1 cellular context compared by ENCODE assay signal in the genomic region with DNA sequence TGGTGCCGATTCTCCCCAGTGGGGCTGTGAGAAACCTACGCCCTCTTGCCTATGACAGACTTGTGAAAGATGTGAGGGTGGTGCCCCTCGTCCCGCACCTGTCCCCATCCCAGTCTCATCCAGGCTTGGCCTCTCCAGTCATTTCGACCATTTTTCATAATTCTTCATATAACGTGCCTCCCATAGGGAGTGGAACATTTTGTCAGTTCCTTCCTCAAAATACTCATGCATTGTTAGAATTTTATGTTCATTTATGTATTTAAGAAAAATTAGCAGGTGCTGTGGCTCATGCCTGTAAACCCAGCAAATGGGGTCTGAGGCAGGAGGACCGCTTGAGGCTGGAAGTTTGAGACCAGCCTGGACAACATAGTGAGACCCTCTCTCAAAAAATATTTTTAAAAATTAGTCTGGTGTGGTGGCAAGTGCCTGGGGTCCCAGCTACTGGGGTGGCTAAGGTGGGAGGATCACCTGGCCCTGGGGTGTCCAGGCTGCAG.
TF ChIP-seq lines count a peak whose summit lies in the region.

No MANE protein-coding gene starts in this region.

TF ChIP-seq in IMR-90, 13 proteins besides CTCF, POLR2A, EP300 and RAD21:
- TF ChIP-seq, protein P1, sequence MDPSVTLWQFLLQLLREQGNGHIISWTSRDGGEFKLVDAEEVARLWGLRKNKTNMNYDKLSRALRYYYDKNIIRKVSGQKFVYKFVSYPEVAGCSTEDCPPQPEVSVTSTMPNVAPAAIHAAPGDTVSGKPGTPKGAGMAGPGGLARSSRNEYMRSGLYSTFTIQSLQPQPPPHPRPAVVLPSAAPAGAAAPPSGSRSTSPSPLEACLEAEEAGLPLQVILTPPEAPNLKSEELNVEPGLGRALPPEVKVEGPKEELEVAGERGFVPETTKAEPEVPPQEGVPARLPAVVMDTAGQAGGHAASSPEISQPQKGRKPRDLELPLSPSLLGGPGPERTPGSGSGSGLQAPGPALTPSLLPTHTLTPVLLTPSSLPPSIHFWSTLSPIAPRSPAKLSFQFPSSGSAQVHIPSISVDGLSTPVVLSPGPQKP (IDR thresholded peaks at IDR 0.05; ENCODE audit: borderline replicate concordance, low read depth, low read length) = no peak
- TF ChIP-seq MAZ (IDR thresholded peaks at IDR 0.05; ENCODE audit: borderline replicate concordance, low read depth, low read length) (no peak), SMC3 (IDR thresholded peaks at IDR 0.05; ENCODE audit: low read depth, low read length) (no peak), MXI1 (IDR thresholded peaks at IDR 0.05; ENCODE audit: borderline replicate concordance, low read depth, low read length) (no peak), RFX5 (IDR thresholded peaks at IDR 0.05; ENCODE audit: low read depth, low read length) (no peak), CHD1 (IDR thresholded peaks at IDR 0.05; ENCODE audit: low read depth, low read length) (no peak), CEBPB (IDR thresholded peaks at IDR 0.05; ENCODE audit: low read depth, low read length) (no peak), NFE2L2 (IDR thresholded peaks at IDR 0.05; ENCODE audit: low read depth, low read length) (no peak), FOS (IDR thresholded peaks at IDR 0.05; ENCODE audit: low read depth, low read length) (no peak), RCOR1 (IDR thresholded peaks at IDR 0.05; ENCODE audit: insufficient replicate concordance, low read length) (no peak), BHLHE40 (IDR thresholded peaks at IDR 0.05; ENCODE audit: low read depth, low read length) (no peak), MAFK (IDR thresholded peaks at IDR 0.05; ENCODE audit: low read depth, low read length) (no peak)
- TF ChIP-seq, protein P2, sequence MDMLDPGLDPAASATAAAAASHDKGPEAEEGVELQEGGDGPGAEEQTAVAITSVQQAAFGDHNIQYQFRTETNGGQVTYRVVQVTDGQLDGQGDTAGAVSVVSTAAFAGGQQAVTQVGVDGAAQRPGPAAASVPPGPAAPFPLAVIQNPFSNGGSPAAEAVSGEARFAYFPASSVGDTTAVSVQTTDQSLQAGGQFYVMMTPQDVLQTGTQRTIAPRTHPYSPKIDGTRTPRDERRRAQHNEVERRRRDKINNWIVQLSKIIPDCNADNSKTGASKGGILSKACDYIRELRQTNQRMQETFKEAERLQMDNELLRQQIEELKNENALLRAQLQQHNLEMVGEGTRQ (IDR thresholded peaks at IDR 0.05; ENCODE audit: low read depth, low read length) = no peak
